ENCODE assay signal across 31 cellular contexts in genomic region chr20:19962958-19963357, GRCh38.
"Had no signal": no experiment of that assay in that cellular context is flagged by ENCODE, and none has a peak within 500 bp of the region (broad histone marks: within the 10 kb centered on the region; RNA-seq: fewer than 3 reads in every experiment).

No MANE protein-coding gene starts in this region.

- H3K36me3 Mint-ChIP-seq: immature natural killer cell, naive B cell, natural killer cell had no signal

- FAIRE-seq: islet of Langerhans, kidney, urothelium cell line had no signal

- DNase-seq: hypothalamus; immature natural killer cell; kidney; left colon; left lung; mesendoderm; naive B cell; natural killer cell; nephron progenitor cell; occipital lobe; psoas muscle; stimulated activated CD4-positive, alpha-beta T cell treated with anti-CD3 and anti-CD28 coated beads, Interleukin-12 subunit alpha, Interleukin-12 subunit beta, amount 100 ng/mL, for 4 hours; stimulated activated CD4-positive, alpha-beta T cell treated with anti-CD3 and anti-CD28 coated beads, Interleukin-15, amount 100 ng/mL, for 24 hours; stimulated activated CD4-positive, alpha-beta T cell treated with anti-CD3 and anti-CD28 coated beads, Interleukin-2, amount 100 ng/mL, for 24 hours; stimulated activated CD4-positive, alpha-beta T cell treated with anti-CD3 and anti-CD28 coated beads, Interleukin-4, amount 100 ng/mL, for 1 hour; stimulated activated naive B cell treated with anti-CD40 and anti-IgM and Interleukin-4, amounts not matched to agents 10 μg/mL and 1 μg/mL and 100 μg/mL, for 72 hours; stimulated activated naive CD8-positive, alpha-beta T cell treated with anti-CD3 and anti-CD28 coated beads, Interleukin-15, Interleukin-2, amounts not matched to agents 100 U/mL and 50 U/mL, for 24 hours; stomach; testis; tibial artery; trophoblast cell; upper lobe of right lung had no signal

- H3K27me3 ChIP-seq: left lung, neural progenitor cell, neutrophil, stomach, testis, tibial artery, upper lobe of right lung had no signal

- H3K27me3 Mint-ChIP-seq: naive B cell; stimulated activated naive B cell treated with anti-CD40 and anti-IgM and Interleukin-4, amounts not matched to agents 10 μg/mL and 1 μg/mL and 100 μg/mL, for 72 hours had no signal

- ATAC-seq: left colon; natural killer cell; psoas muscle; sciatic nerve; stimulated activated naive B cell treated with anti-CD40 and anti-IgM and Interleukin-4, amounts not matched to agents 10 μg/mL and 1 μg/mL and 100 μg/mL, for 72 hours; stimulated activated naive CD8-positive, alpha-beta T cell treated with anti-CD3 and anti-CD28 coated beads, Interleukin-15, Interleukin-2, amounts not matched to agents 100 U/mL and 50 U/mL, for 24 hours; upper lobe of right lung had no signal

- H3K4me2 ChIP-seq: neural progenitor cell had no signal

- H3K9me3 ChIP-seq: left lung, neutrophil, psoas muscle, stomach, testis, tibial artery, upper lobe of right lung had no signal

- H3K27ac ChIP-seq: left lung, neural progenitor cell, neutrophil, parathyroid adenoma, psoas muscle, testis, tibial artery had no signal

- H3K4me1 ChIP-seq: neural progenitor cell, parathyroid adenoma had no signal

- H3K4me3 ChIP-seq: left lung, lung, neural progenitor cell, psoas muscle, skin epidermis, stomach, testis, tibial artery, upper lobe of right lung had no signal

- H3K27ac Mint-ChIP-seq: immature natural killer cell; mesothelial cell of epicardium; naive B cell; natural killer cell; nephron progenitor cell; neural progenitor cell; stimulated activated naive B cell treated with anti-CD40 and anti-IgM and Interleukin-4, amounts not matched to agents 10 μg/mL and 1 μg/mL and 100 μg/mL, for 72 hours had no signal

- H3K9me3 Mint-ChIP-seq: immature natural killer cell; mesothelial cell of epicardium; natural killer cell; nephron progenitor cell; neural progenitor cell; stimulated activated naive B cell treated with anti-CD40 and anti-IgM and Interleukin-4, amounts not matched to agents 10 μg/mL and 1 μg/mL and 100 μg/mL, for 72 hours had no signal

- H3K4me3 Mint-ChIP-seq: immature natural killer cell; mesothelial cell of epicardium; natural killer cell; nephron progenitor cell; neural progenitor cell; stimulated activated naive B cell treated with anti-CD40 and anti-IgM and Interleukin-4, amounts not matched to agents 10 μg/mL and 1 μg/mL and 100 μg/mL, for 72 hours had no signal

- H3K36me3 ChIP-seq: neural progenitor cell, neutrophil had no signal
